Comparison of ENCODE assay signal across 14 cellular contexts in genomic region chr11:128465531-128465930, GRCh38.
DNase-seq lines count a peak whose midpoint lies in the region; ATAC-seq, FAIRE-seq and TF ChIP-seq lines count a peak whose summit lies in the region.
"Had no signal": no experiment of that assay in that cellular context is flagged by ENCODE, and none has a peak within 500 bp of the region (broad histone marks: within the 10 kb centered on the region; RNA-seq: fewer than 3 reads in every experiment).

No MANE protein-coding gene starts in this region.

- H3K9me3 ChIP-seq in Peyer's patch = no peaks in the 10 kb centered on the region
- H3K9me3 ChIP-seq in effector memory CD4-positive, alpha-beta T cell (ENCODE audit: control insufficient read depth, low read length) = no peaks in the 10 kb centered on the region
- H3K9me3 ChIP-seq: pancreas had no signal

- TF ChIP-seq POLR2A in GM12892 (IDR thresholded peaks at IDR 0.05; ENCODE audit: low read depth, low read length) (no peak), Peyer's patch (IDR thresholded peaks at IDR 0.05) (no peak)

- H3K4me1 ChIP-seq in Peyer's patch = peaks cover 0 to 47% (median 31%) of the 10 kb centered on the region in 4 donors
- peaks cover 76% of the 10 kb centered on the region for H3K4me1 ChIP-seq in effector memory CD4-positive, alpha-beta T cell (ENCODE audit: control insufficient read depth, insufficient read depth, low read length, poor library complexity, severe bottlenecking)

- H3K4me3 ChIP-seq in Peyer's patch (peak overlapping the region in 1 of 4 donors; percentile 1), skin epidermis (no peak overlapping the region)
- peak overlapping the region; percentile 9 for H3K4me3 ChIP-seq in effector memory CD4-positive, alpha-beta T cell (ENCODE audit: insufficient read depth, low read depth, low read length, poor library complexity, severe bottlenecking)
- H3K4me3 ChIP-seq: dorsolateral prefrontal cortex, pancreas had no signal

- ATAC-seq in HG02642 (IDR thresholded peaks at IDR 0.05; ENCODE audit: poor library complexity, unreplicated experiment) = no peak
- ATAC-seq: pancreas had no signal

- no peak for TF ChIP-seq CTCF in Peyer's patch (IDR thresholded peaks at IDR 0.05)

- H3K27ac ChIP-seq in Peyer's patch = peak overlapping the region; percentile 68 to 88 (median 75)
- peak overlapping the region; percentile 93 for H3K27ac ChIP-seq in effector memory CD4-positive, alpha-beta T cell (ENCODE audit: insufficient read depth, low read length, poor library complexity, severe bottlenecking)
- peak overlapping the region in 18 of 21 experiments; percentile 9 to 89 (median 56) for H3K27ac ChIP-seq in skin epidermis

- no peaks in the 10 kb centered on the region for H3K27me3 ChIP-seq in Peyer's patch
- H3K27me3 ChIP-seq in effector memory CD4-positive, alpha-beta T cell (replicated peaks; ENCODE audit: control insufficient read depth, insufficient read depth, low read length, poor library complexity, severe bottlenecking) = no peaks in the 10 kb centered on the region
- H3K27me3 ChIP-seq: dorsolateral prefrontal cortex, pancreas had no signal

- FAIRE-seq in GM12892 (lab: Jason Lieb, UNC) = peak; percentile 50
- FAIRE-seq: D721Med, H1, pancreas had no signal

- DNase-seq in GM12892 (ENCODE audit: insufficient read length) (no peak), Peyer's patch (no peak), NCI-H2196 treated with DMSO at 0.1 percent for 48 hours (lab: John Stamatoyannopoulos, UW; ENCODE audit: unreplicated experiment) (no peak)
- DNase-seq in effector memory CD4-positive, alpha-beta T cell = no peak
- DNase-seq in activated CD4-positive, CD25-positive, alpha-beta regulatory T cell (lab: John Stamatoyannopoulos, UW) = no peak
- DNase-seq: dorsolateral prefrontal cortex; NCI-H1092; pancreas; stimulated activated CD4-positive, alpha-beta T cell treated with anti-CD3 and anti-CD28 coated beads, Interleukin-2, amount 100 ng/mL, for 24 hours; stimulated activated naive CD4-positive, alpha-beta T cell treated with Interleukin-2 at 50 U/mL for 16 hours had no signal

- H3K36me3 ChIP-seq in Peyer's patch = peaks cover 0 to 36% (median 0%) of the 10 kb centered on the region in 3 donors
- peaks cover 74% of the 10 kb centered on the region for H3K36me3 ChIP-seq in effector memory CD4-positive, alpha-beta T cell (ENCODE audit: control insufficient read depth, insufficient read depth, low read length)
